In the genomic region with DNA sequence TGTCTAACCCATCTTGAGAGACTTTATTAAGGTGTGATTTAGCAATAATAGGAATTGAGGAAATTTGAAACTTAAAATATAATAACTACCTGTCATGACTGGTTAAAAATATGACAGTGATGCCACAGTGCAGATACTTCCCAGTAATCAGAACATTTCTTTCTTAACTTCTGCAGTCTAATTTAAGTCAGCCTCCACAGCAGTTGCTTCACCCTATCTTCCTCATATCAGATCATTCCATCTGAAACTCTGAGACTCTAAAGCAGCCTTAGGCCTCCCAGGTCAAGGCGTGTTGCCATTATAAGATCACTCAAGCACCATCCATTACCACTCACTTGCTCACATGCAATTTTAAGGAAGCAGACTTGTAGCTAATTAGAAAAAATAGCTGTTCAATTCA, we compare ENCODE assay signal across 26 cellular contexts.
"Had no signal": no experiment of that assay in that cellular context is flagged by ENCODE, and none has a peak within 500 bp of the region (broad histone marks: within the 10 kb centered on the region; RNA-seq: fewer than 3 reads in every experiment).

No MANE protein-coding gene starts in this region.

- H3K27ac Mint-ChIP-seq: activated CD8-positive, alpha-beta T cell treated with anti-CD3 and anti-CD28 coated beads for 36 hours; activated naive CD4-positive, alpha-beta T cell treated with anti-CD3 and anti-CD28 coated beads, Interleukin-2, amount 50 U/mL, for 72 hours; activated T-helper 17 cell treated with anti-CD3 and anti-CD28 coated beads, Interleukin-2, amount 50 U/mL, for 72 hours; immature natural killer cell; memory B cell; naive thymus-derived CD4-positive, alpha-beta T cell had no signal

- H3K27me3 ChIP-seq: esophagus muscularis mucosa, foreskin keratinocyte, heart left ventricle, right atrium auricular region, tibial nerve had no signal

- H3K36me3 Mint-ChIP-seq: activated naive CD4-positive, alpha-beta T cell treated with anti-CD3 and anti-CD28 coated beads, Interleukin-2, amount 50 U/mL, for 72 hours; memory B cell; naive thymus-derived CD4-positive, alpha-beta T cell had no signal

- H3K79me2 ChIP-seq: parathyroid adenoma had no signal

- H3K4me1 Mint-ChIP-seq: activated T-helper 17 cell treated with anti-CD3 and anti-CD28 coated beads, Interleukin-2, amount 50 U/mL, for 72 hours; immature natural killer cell; memory B cell; naive thymus-derived CD4-positive, alpha-beta T cell had no signal

- H3K27me3 Mint-ChIP-seq: activated CD8-positive, alpha-beta T cell treated with anti-CD3 and anti-CD28 coated beads for 36 hours; memory B cell had no signal

- H3K4me3 Mint-ChIP-seq: activated CD8-positive, alpha-beta T cell treated with anti-CD3 and anti-CD28 coated beads for 36 hours; activated T-cell treated with anti-CD3 and anti-CD28 coated beads, Interleukin-2, amount 50 U/mL, for 4 hours; activated T-helper 17 cell treated with anti-CD3 and anti-CD28 coated beads, Interleukin-2, amount 50 U/mL, for 72 hours; immature natural killer cell; memory B cell; naive thymus-derived CD4-positive, alpha-beta T cell had no signal

- ATAC-seq: activated CD8-positive, alpha-beta T cell treated with anti-CD3 and anti-CD28 coated beads for 36 hours; activated naive CD4-positive, alpha-beta T cell treated with anti-CD3 and anti-CD28 coated beads, Interleukin-2, amount 50 U/mL, for 72 hours; activated T-cell treated with anti-CD3 and anti-CD28 coated beads, Interleukin-2, amount 50 U/mL, for 4 hours; activated T-helper 17 cell treated with anti-CD3 and anti-CD28 coated beads, Interleukin-2, amount 50 U/mL, for 72 hours; foreskin keratinocyte; heart left ventricle; naive thymus-derived CD4-positive, alpha-beta T cell; psoas muscle had no signal

- H3K9ac ChIP-seq: parathyroid adenoma had no signal

- H3K4me3 ChIP-seq: esophagus muscularis mucosa, heart left ventricle, psoas muscle, right atrium auricular region, tibial nerve had no signal

- H3K9me3 Mint-ChIP-seq: activated CD8-positive, alpha-beta T cell treated with anti-CD3 and anti-CD28 coated beads for 36 hours had no signal

- H3K36me3 ChIP-seq: esophagus muscularis mucosa, heart left ventricle, right atrium auricular region, tibial nerve had no signal

- H2AFZ ChIP-seq: parathyroid adenoma had no signal

- DNase-seq: activated CD4-positive, alpha-beta T cell treated with anti-CD3 and anti-CD28 coated beads, Interleukin-2, amount 50 U/mL, for 1 hour; activated CD4-positive, CD25-positive, alpha-beta regulatory T cell treated with anti-CD3 and anti-CD28 coated beads, Interleukin-2, amount 50 U/mL, for 72 hours; activated CD8-positive, alpha-beta T cell treated with anti-CD3 and anti-CD28 coated beads for 36 hours; activated naive CD4-positive, alpha-beta T cell; activated T-cell treated with anti-CD3 and anti-CD28 coated beads, Interleukin-2, amount 50 U/mL, for 4 hours; anterior cingulate cortex; dermis blood vessel endothelial cell; effector CD4-positive, alpha-beta T cell; foreskin keratinocyte; heart left ventricle; hypothalamus; immature natural killer cell; midbrain; naive thymus-derived CD4-positive, alpha-beta T cell; psoas muscle; stimulated activated CD4-positive, alpha-beta T cell treated with anti-CD3 and anti-CD28 coated beads, Interleukin-15, amount 100 ng/mL, for 24 hours; stimulated activated CD4-positive, alpha-beta T cell treated with anti-CD3 and anti-CD28 coated beads, Interleukin-2, amount 100 ng/mL, for 24 hours; stimulated activated naive CD4-positive, alpha-beta T cell; T-helper 2 cell had no signal

- H3K27ac ChIP-seq: esophagus muscularis mucosa, foreskin keratinocyte, heart left ventricle, parathyroid adenoma, psoas muscle, right atrium auricular region, tibial nerve had no signal

- H3K9me3 ChIP-seq: esophagus muscularis mucosa, heart left ventricle, psoas muscle, right atrium auricular region, tibial nerve had no signal

- H3K4me1 ChIP-seq: esophagus muscularis mucosa, heart left ventricle, parathyroid adenoma, psoas muscle, right atrium auricular region, tibial nerve had no signal
